In the genomic region with DNA sequence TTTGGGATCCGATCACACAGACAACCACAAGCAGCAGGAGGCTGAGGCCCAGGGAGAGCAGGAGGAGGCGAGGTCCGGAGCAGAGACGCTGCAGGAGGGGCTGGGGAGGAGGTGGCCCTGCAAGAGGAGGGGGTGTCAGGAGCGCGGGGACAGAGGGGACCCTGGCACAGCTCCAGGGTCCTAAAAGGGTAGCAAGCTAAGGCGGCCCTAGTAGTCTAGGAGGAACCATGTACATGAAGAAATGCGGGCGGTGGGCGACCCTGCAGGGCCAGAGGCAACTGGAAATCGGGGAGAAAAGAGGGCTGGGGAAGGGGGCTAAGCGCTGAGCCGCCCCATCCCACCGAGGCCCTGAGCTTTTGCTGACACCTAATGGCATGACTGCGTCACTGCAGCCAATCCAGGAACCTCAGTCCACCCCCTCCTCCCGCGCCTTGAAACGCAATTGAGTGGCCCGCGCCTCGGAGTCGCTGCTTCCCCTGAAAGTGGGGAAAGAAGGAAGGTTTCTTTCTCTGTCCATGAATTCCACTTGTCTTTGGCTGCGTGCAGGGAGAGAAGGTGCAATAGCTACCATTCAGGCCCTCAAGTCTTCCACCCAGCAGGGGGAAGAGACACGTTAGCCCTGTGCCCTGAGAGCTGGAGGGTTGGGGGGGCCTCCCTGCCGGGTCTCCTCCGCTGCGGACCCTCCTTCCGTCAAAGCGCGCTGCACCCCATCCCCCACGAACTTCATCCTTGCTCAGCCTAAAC, we compare ENCODE assay signal across 8 cellular contexts. TPM values are rescaled to one million over a fixed set of nuclear protein-coding genes. Genes with fewer than 3 reads are reported as not detected.
DNase-seq lines count a peak whose midpoint lies in the region; ATAC-seq and TF ChIP-seq lines count a peak whose summit lies in the region.

No MANE protein-coding gene starts in this region.

- H3K27ac ChIP-seq in AG04450 (ENCODE audit: low read depth, low read length) (no peak overlapping the region), GM23338 (ENCODE audit: low read depth) (no peak overlapping the region), mesodermal cell (ENCODE audit: low read depth, low read length, severe bottlenecking) (peak overlapping the region; percentile 67)

- no peaks in the 10 kb centered on the region for H3K9me3 Mint-ChIP-seq in GM23338
- H3K9me3 Mint-ChIP-seq in activated CD8-positive, alpha-beta memory T cell treated with anti-CD3 and anti-CD28 coated beads, Interleukin-2, amount 10 ng/mL, durations not matched to agents 7 days and 5 days (ENCODE audit: low read depth): no peaks in the 10 kb centered on the region

- peaks cover 4% of the 10 kb centered on the region; the same call in 2 of the 3 replicates for H3K36me3 Mint-ChIP-seq in GM23338 (ENCODE audit: low read depth)
- H3K36me3 Mint-ChIP-seq in activated CD8-positive, alpha-beta memory T cell treated with anti-CD3 and anti-CD28 coated beads, Interleukin-2, amount 10 ng/mL, durations not matched to agents 7 days and 5 days: no peaks in the 10 kb centered on the region

- peak; percentile 85 for TF ChIP-seq CTCF in AG04450 (IDR thresholded peaks at IDR 0.05; ENCODE audit: low read depth, low read length)
- peak; percentile 82 to 87 for TF ChIP-seq CTCF in GM23338 (conservative IDR thresholded peaks at IDR 0.05; ENCODE audit: low read depth in 2 of 2)

- H3K9ac ChIP-seq in endocrine pancreas (ENCODE audit: control insufficient read depth, insufficient read depth, low read length): peak overlapping the region; percentile 79

- peaks cover 9% of the 10 kb centered on the region; the same call in 1 of the 2 replicates for H3K9me3 ChIP-seq in AG04450 (ENCODE audit: control insufficient read depth, insufficient read depth, low read length)
- H3K9me3 ChIP-seq in endocrine pancreas (ENCODE audit: control insufficient read depth, low read length): no peaks in the 10 kb centered on the region
- no peaks in the 10 kb centered on the region for H3K9me3 ChIP-seq in mesodermal cell (ENCODE audit: control insufficient read depth, low read length)

- POLR2A ChIA-PET in AG04450 (lab: Yijun Ruan, JAX): interaction anchor here (0.6 kb wide), 1 partner anchor 19 kb away, joined by 8 read pairs; no protein-coding TSS in a partner anchor

- peak; percentile 37 for DNase-seq in AG04450 (ENCODE audit: low read depth, low spot score)
- DNase-seq in GM23338 (ENCODE audit: low spot score): peak; percentile 95
- DNase-seq in NCI-H774 (lab: John Stamatoyannopoulos, UW): peak; percentile 7
- DNase-seq in activated CD8-positive, alpha-beta memory T cell treated with anti-CD3 and anti-CD28 coated beads, Interleukin-2, amount 10 ng/mL, durations not matched to agents 7 days and 5 days: peak; percentile 75
- peak; percentile 19 for DNase-seq in stimulated activated CD8-positive, alpha-beta memory T cell treated with anti-CD3 and anti-CD28 coated beads, Interleukin-12 subunit alpha, Interleukin-12 subunit beta, amount 100 ng/mL, for 24 hours (ENCODE audit: extremely low read depth)

- H2AFZ ChIP-seq in GM23338: peak overlapping the region; percentile 99

- no peaks in the 10 kb centered on the region for H3K27me3 ChIP-seq in AG04450 (ENCODE audit: control insufficient read depth, insufficient read depth, low read length)
- H3K27me3 ChIP-seq in GM23338 (ENCODE audit: insufficient read depth): peaks cover 58% of the 10 kb centered on the region
- H3K27me3 ChIP-seq in endocrine pancreas (ENCODE audit: control insufficient read depth, insufficient read depth, low read length): no peaks in the 10 kb centered on the region

- CTCF ChIA-PET in AG04450 (lab: Charles Lee): interaction anchor here (0.5 to 2.4 kb wide), 24 partner anchors 9 to 157 kb away, joined by 3 to 36 read pairs (median 4); no protein-coding TSS in a partner anchor
- CTCF ChIA-PET in activated CD8-positive, alpha-beta memory T cell treated with anti-CD3 and anti-CD28 coated beads, Interleukin-2, amount 10 ng/mL, durations not matched to agents 7 days and 5 days (lab: Charles Lee): interaction anchor here (0.8 to 3.6 kb wide), 28 partner anchors 8 to 263 kb away, joined by 3 to 41 read pairs (median 4); a partner anchor contains a TSS

- no peaks in the 10 kb centered on the region for H4K20me1 ChIP-seq in GM23338 (replicated peaks; ENCODE audit: insufficient read depth)

- H3K36me3 ChIP-seq in GM23338 (ENCODE audit: insufficient read depth) (no peaks in the 10 kb centered on the region), endocrine pancreas (ENCODE audit: control insufficient read depth, insufficient read depth, low read length) (no peaks in the 10 kb centered on the region), mesodermal cell (ENCODE audit: control insufficient read depth, insufficient read depth, low read length) (no peaks in the 10 kb centered on the region)

- H3K4me2 ChIP-seq in GM23338: peak overlapping the region; percentile 99

- no peaks in the 10 kb centered on the region for H3K79me2 ChIP-seq in GM23338 (replicated peaks; ENCODE audit: insufficient read depth)

- H3K4me1 Mint-ChIP-seq in GM23338: peaks cover 12% of the 10 kb centered on the region; the same call in 2 of the 3 replicates
- peaks cover 9% of the 10 kb centered on the region for H3K4me1 Mint-ChIP-seq in activated CD8-positive, alpha-beta memory T cell treated with anti-CD3 and anti-CD28 coated beads, Interleukin-2, amount 10 ng/mL, durations not matched to agents 7 days and 5 days

- peak overlapping the region; percentile 61 for H3K27ac Mint-ChIP-seq in GM23338
- H3K27ac Mint-ChIP-seq in activated CD8-positive, alpha-beta memory T cell treated with anti-CD3 and anti-CD28 coated beads, Interleukin-2, amount 10 ng/mL, durations not matched to agents 7 days and 5 days: no peak overlapping the region

- 0 to 1% methylated on average over 12 to 13 of the region's 31 CpGs for WGBS in mesodermal cell (ENCODE audit: insufficient coverage in 2 of 2), 2 experiments

- H3K4me1 ChIP-seq in GM23338 (ENCODE audit: insufficient read depth) (peaks cover 4% of the 10 kb centered on the region; the same call in 1 of the 2 replicates), endocrine pancreas (ENCODE audit: control insufficient read depth, insufficient read depth, low read length) (no peaks in the 10 kb centered on the region), mesodermal cell (ENCODE audit: control insufficient read depth, insufficient read depth, low read length, poor library complexity, severe bottlenecking) (peaks cover 4% of the 10 kb centered on the region)

- no peaks in the 10 kb centered on the region for H3K9me2 ChIP-seq in GM23338 (ENCODE audit: insufficient read depth)

- H3K4me3 Mint-ChIP-seq in GM23338: no peak overlapping the region
- peak overlapping the region; percentile 53 for H3K4me3 Mint-ChIP-seq in activated CD8-positive, alpha-beta memory T cell treated with anti-CD3 and anti-CD28 coated beads, Interleukin-2, amount 10 ng/mL, durations not matched to agents 7 days and 5 days

- ATAC-seq in GM23338 (peak; percentile 70), HG02571 (IDR thresholded peaks at IDR 0.05; ENCODE audit: unreplicated experiment) (no peak)
- ATAC-seq in activated CD8-positive, alpha-beta memory T cell treated with anti-CD3 and anti-CD28 coated beads, Interleukin-2, amount 10 ng/mL, durations not matched to agents 7 days and 5 days: peak; percentile 73

- H3K4me3 ChIP-seq in AG04450 (ENCODE audit: low read depth, low read length) (peak overlapping the region; percentile 70), GM23338 (peak overlapping the region; percentile 90), endocrine pancreas (ENCODE audit: control insufficient read depth, insufficient read depth, low read length) (peak overlapping the region; percentile 39), mesodermal cell (ENCODE audit: extremely low read depth, insufficient read depth, low read length, poor library complexity, severe bottlenecking) (peak overlapping the region; percentile 51)

- peaks cover 20% of the 10 kb centered on the region for H3K27me3 Mint-ChIP-seq in GM23338 (ENCODE audit: insufficient read depth, low read depth, poor library complexity)
- H3K27me3 Mint-ChIP-seq in activated CD8-positive, alpha-beta memory T cell treated with anti-CD3 and anti-CD28 coated beads, Interleukin-2, amount 10 ng/mL, durations not matched to agents 7 days and 5 days: peaks cover 14% of the 10 kb centered on the region

- H3F3A ChIP-seq in GM23338 (replicated peaks; ENCODE audit: low read depth): peaks cover 21% of the 10 kb centered on the region

RNA-seq across cellular contexts. Expression of a gene that starts 1.8 kb away (rescaled TPM):
- 1.1 and 1.5 TPM in 2 replicates for polyA plus RNA-seq in AG04450 (2011; rRNA removed)
- 0.61 and 0.74 TPM in 2 replicates for polyA minus RNA-seq in AG04450 (2011; rRNA and poly(A)+ RNA removed)
- total RNA-seq in GM23338 (2014; rRNA removed; shearing (Covaris generic)): 5.3 and 9.0 TPM in 2 replicates
- polyA plus RNA-seq in GM23338 (2016; fragmentation: Nextera tagmentation; extraction: Ambion mirVana): 5.9 and 8.3 TPM in 2 replicates
- total RNA-seq in activated CD8-positive, alpha-beta memory T cell treated with anti-CD3 and anti-CD28 coated beads, Interleukin-2, amount 10 ng/mL, durations not matched to agents 7 days and 5 days: under 1 TPM; 0.35 to 0.38 TPM
- polyA plus RNA-seq in mesodermal cell (2013, experiment 1 of 2): 17.1 TPM
- 15.8 TPM for polyA plus RNA-seq in mesodermal cell (2013, experiment 2 of 2)

RNA-seq across cellular contexts. Expression of a gene that starts 42.3 kb away (rescaled TPM):
- 10.2 and 11.6 TPM in 2 replicates for polyA plus RNA-seq in AG04450 (2011; rRNA removed)
- 15.2 and 19.5 TPM in 2 replicates for polyA minus RNA-seq in AG04450 (2011; rRNA and poly(A)+ RNA removed)
- total RNA-seq in GM23338 (2014; rRNA removed; shearing (Covaris generic)): 28.7 and 31.0 TPM in 2 replicates
- polyA plus RNA-seq in GM23338 (2016; fragmentation: Nextera tagmentation; extraction: Ambion mirVana): 7.7 and 11.1 TPM in 2 replicates
- 1 to 10 TPM; 4.9 to 5.3 TPM for total RNA-seq in activated CD8-positive, alpha-beta memory T cell treated with anti-CD3 and anti-CD28 coated beads, Interleukin-2, amount 10 ng/mL, durations not matched to agents 7 days and 5 days
- polyA plus RNA-seq in mesodermal cell (2013, experiment 1 of 2): 57.4 TPM
- polyA plus RNA-seq in mesodermal cell (2013, experiment 2 of 2): 47.2 TPM

RNA-seq across cellular contexts. Expression of a gene that starts 42.4 kb away (rescaled TPM):
- polyA plus RNA-seq in AG04450 (2011; rRNA removed): 217 and 262 TPM in 2 replicates
- polyA minus RNA-seq in AG04450 (2011; rRNA and poly(A)+ RNA removed): 169 and 241 TPM in 2 replicates
- 108 and 152 TPM in 2 replicates for total RNA-seq in GM23338 (2014; rRNA removed; shearing (Covaris generic))
- 139 and 156 TPM in 2 replicates for polyA plus RNA-seq in GM23338 (2016; fragmentation: Nextera tagmentation; extraction: Ambion mirVana)
- total RNA-seq in activated CD8-positive, alpha-beta memory T cell treated with anti-CD3 and anti-CD28 coated beads, Interleukin-2, amount 10 ng/mL, durations not matched to agents 7 days and 5 days: 100 to 1,000 TPM; 411 to 423 TPM
- polyA plus RNA-seq in mesodermal cell (2013, experiment 1 of 2): 270 TPM
- polyA plus RNA-seq in mesodermal cell (2013, experiment 2 of 2): 238 TPM

RNA-seq across cellular contexts. Expression of a gene that starts 56.9 kb away (rescaled TPM):
- polyA plus RNA-seq in AG04450 (2011; rRNA removed) (5.1 and 8.2 TPM in 2 replicates), GM23338 (2016; fragmentation: Nextera tagmentation; extraction: Ambion mirVana) (17.6 and 19.7 TPM in 2 replicates)
- polyA minus RNA-seq in AG04450 (2011; rRNA and poly(A)+ RNA removed): 23.9 and 29.6 TPM in 2 replicates
- total RNA-seq in GM23338 (2014; rRNA removed; shearing (Covaris generic)): 53.9 and 80.6 TPM in 2 replicates
- total RNA-seq in activated CD8-positive, alpha-beta memory T cell treated with anti-CD3 and anti-CD28 coated beads, Interleukin-2, amount 10 ng/mL, durations not matched to agents 7 days and 5 days: 10 to 100 TPM; 52.7 to 62.0 TPM
- polyA plus RNA-seq in mesodermal cell (2013, experiment 1 of 2): 67.5 TPM
- polyA plus RNA-seq in mesodermal cell (2013, experiment 2 of 2): 54.8 TPM

Comparison
In these comparisons a context has a peak if more than half of its experiments do, and no peak if none do; other contexts are left out.
1. DNase-seq: peak in every context shown above with its lines; median percentile 95 in GM23338; 75 in activated CD8-positive, alpha-beta memory T cell treated with anti-CD3 and anti-CD28 coated beads, Interleukin-2, amount 10 ng/mL, durations not matched to agents 7 days and 5 days; 37 in AG04450; 19 in stimulated activated CD8-positive, alpha-beta memory T cell treated with anti-CD3 and anti-CD28 coated beads, Interleukin-12 subunit alpha, Interleukin-12 subunit beta, amount 100 ng/mL, for 24 hours; 7 in NCI-H774.
2. H3K4me3 ChIP-seq: peak in every context shown above with its lines; median percentile 90 in GM23338; 70 in AG04450; 51 in mesodermal cell; 39 in endocrine pancreas.